Comparison of ENCODE assay signal across 32 cellular contexts in genomic region chr15:24078310-24079029, GRCh38.
"Had no signal": no experiment of that assay in that cellular context is flagged by ENCODE, and none has a peak within 500 bp of the region (broad histone marks: within the 10 kb centered on the region; RNA-seq: fewer than 3 reads in every experiment).

No MANE protein-coding gene starts in this region.

- H3K4me1 ChIP-seq: adrenal gland, ascending aorta, body of pancreas, breast epithelium had no signal

- H3K27ac ChIP-seq: adrenal gland, ascending aorta, body of pancreas, brain microvascular endothelial cell, breast epithelium, cardiac muscle cell had no signal

- DNase-seq: activated effector memory CD4-positive, alpha-beta T cell treated with anti-CD3 and anti-CD28 coated beads, Interleukin-2, amount 50 U/mL, for 16 hours; activated effector memory CD4-positive, alpha-beta T cell treated with Interleukin-2 at 50 U/mL for 16 hours; activated gamma-delta T cell; activated gamma-delta T cell treated with Interleukin-2 at 50 U/mL for 16 hours; activated naive CD4-positive, alpha-beta T cell; activated naive CD4-positive, alpha-beta T cell treated with anti-CD3 and anti-CD28 coated beads for 36 hours; activated naive CD4-positive, alpha-beta T cell treated with anti-CD3 and anti-CD28 coated beads, Interleukin-2, amount 10 ng/mL, durations not matched to agents 7 days and 5 days; activated naive CD4-positive, alpha-beta T cell treated with anti-CD3 and anti-CD28 coated beads, Interleukin-2, amount 50 U/mL, for 16 hours; activated naive CD4-positive, alpha-beta T cell treated with Interleukin-2 at 50 U/mL for 16 hours; activated naive CD8-positive, alpha-beta T cell treated with anti-CD3 and anti-CD28 coated beads for 36 hours; activated naive CD8-positive, alpha-beta T cell treated with anti-CD3 and anti-CD28 coated beads, Interleukin-2, amount 10 ng/mL, durations not matched to agents 7 days and 5 days; activated naive CD8-positive, alpha-beta T cell treated with anti-CD3 and anti-CD28 coated beads, Interleukin-2, amount 50 U/mL, for 24 hours; activated T-cell treated with anti-CD3 and anti-CD28 coated beads, Interleukin-2, amount 50 U/mL, for 1 hour; activated T-cell treated with anti-CD3 and anti-CD28 coated beads, Interleukin-2, amount 50 U/mL, for 24 hours; activated T-cell treated with anti-CD3 and anti-CD28 coated beads, Interleukin-2, amount 50 U/mL, for 4 hours; activated T-cell treated with anti-CD3 and anti-CD28 coated beads, Interleukin-2, amount 50 U/mL, for 48 hours; activated T-cell treated with anti-CD3 and anti-CD28 coated beads, Interleukin-2, amount 50 U/mL, for 72 hours; adrenal gland; amniotic stem cell; amygdala; anterior cingulate cortex; aorta; body of pancreas; brain microvascular endothelial cell; caudate nucleus; central memory CD4-positive, alpha-beta T cell; cerebellar nuclear complex had no signal

- H3K36me3 ChIP-seq: adrenal gland, ascending aorta, brain microvascular endothelial cell, breast epithelium, cardiac muscle cell had no signal

- H3K9me3 ChIP-seq: adrenal gland, body of pancreas had no signal

- ATAC-seq: activated naive CD4-positive, alpha-beta T cell treated with anti-CD3 and anti-CD28 coated beads, Interleukin-2, amount 50 U/mL, for 72 hours; activated naive CD8-positive, alpha-beta T cell treated with anti-CD3 and anti-CD28 coated beads, Interleukin-2, amount 50 U/mL, for 24 hours; activated T-cell treated with anti-CD3 and anti-CD28 coated beads, Interleukin-2, amount 50 U/mL, for 4 hours; activated T-cell treated with anti-CD3 and anti-CD28 coated beads, Interleukin-2, amount 50 U/mL, for 72 hours; activated T-helper 17 cell treated with anti-CD3 and anti-CD28 coated beads, Interleukin-2, amount 50 U/mL, for 72 hours; body of pancreas had no signal

- H3K4me3 ChIP-seq: adrenal gland, ascending aorta, body of pancreas, breast epithelium, cardiac muscle cell had no signal

- H3K27me3 ChIP-seq: adrenal gland, ascending aorta, body of pancreas, brain microvascular endothelial cell, breast epithelium, cardiac muscle cell had no signal
